8 cellular contexts compared by ENCODE assay signal in genomic region chr11:65553301-65554001, GRCh38. TPM values are rescaled to one million over a fixed set of nuclear protein-coding genes. Genes with fewer than 3 reads are reported as not detected.
A peak's percentile ranks its signal among the peaks of the same experiment; 100 is the strongest.
DNase-seq lines count a peak whose midpoint lies in the region; ATAC-seq and TF ChIP-seq lines count a peak whose summit lies in the region.

No MANE protein-coding gene starts in this region.

- peaks cover 28% of the 10 kb centered on the region for H3K79me2 ChIP-seq in HCT116 (ENCODE audit: insufficient read depth, low read length)

- in situ Hi-C loops in Panc1 (cut with HindIII; ENCODE audit: low pct_unique_long_range_greater_than_20kb, low sequenced_read_pairs): no loop called here

- CTCF ChIA-PET in HCT116 (lab: Charles Lee) (interaction anchor here (3.7 kb wide), 1 partner anchor 12 kb away, joined by 25 read pairs; no protein-coding TSS in a partner anchor), Panc1 (lab: Charles Lee) (interaction anchor here (2.3 kb wide), 1 partner anchor 13 kb away, joined by 22 read pairs; no protein-coding TSS in a partner anchor)
- CTCF ChIA-PET in activated naive CD4-positive, alpha-beta T cell treated with anti-CD3 and anti-CD28 coated beads for 36 hours (lab: Charles Lee): interaction anchor here (0.6 to 1.3 kb wide), 2 partner anchors 8 to 139 kb away, joined by 3 to 4 read pairs; no protein-coding TSS in a partner anchor

- POLR2A ChIA-PET in HCT116 (lab: Charles Lee) (interaction anchor here (0.6 kb wide), 1 partner anchor 58 kb away, joined by 3 read pairs; no protein-coding TSS in a partner anchor), Panc1 (lab: Charles Lee) (interaction anchor here (0.7 kb wide), 1 partner anchor 17 kb away, joined by 9 read pairs; no protein-coding TSS in a partner anchor)

- H3K27me3 ChIP-seq in HCT116 (ENCODE audit: insufficient read depth, low read length): no peaks in the 10 kb centered on the region
- no peaks in the 10 kb centered on the region for H3K27me3 ChIP-seq in Panc1 (ENCODE audit: control insufficient read depth, insufficient read depth, low read length)
- peaks cover 0 to 11% (median 0%) of the 10 kb centered on the region in 7 donors for H3K27me3 ChIP-seq in spleen (replicated peaks in 1 of 7)

- no peak overlapping the region for H3K9ac ChIP-seq in HCT116 (ENCODE audit: low read length)

- no peak for TF ChIP-seq POLR2A in HCT116 (IDR thresholded peaks at IDR 0.05; ENCODE audit: borderline replicate concordance, extremely low read depth, insufficient read depth, insufficient read length)
- no peak for TF ChIP-seq POLR2A in spleen (IDR thresholded peaks at IDR 0.05)

- TF ChIP-seq RAD21 in HCT116 (IDR thresholded peaks at IDR 0.05; ENCODE audit: low read depth): no peak

- no peak for TF ChIP-seq CTCF in HCT116 (IDR thresholded peaks at IDR 0.05 in 2 of 3, conservative IDR thresholded peaks at IDR 0.05 in 1 of 3; ENCODE audit: borderline replicate concordance in 1 of 3, insufficient read depth in 1 of 3, low read depth in 2 of 3, low read length in 2 of 3)
- TF ChIP-seq CTCF in Panc1 (IDR thresholded peaks at IDR 0.05): no peak
- no peak for TF ChIP-seq CTCF in spleen (IDR thresholded peaks at IDR 0.05 in 8 of 11, conservative IDR thresholded peaks at IDR 0.05 in 3 of 11)

- RAD21 ChIA-PET in HCT116 (lab: Charles Lee; ENCODE audit: low non-redundant PET in 1 of 2, low total read pairs in 2 of 2, uncharacterized antibody in 2 of 2, unreplicated experiment in 2 of 2): no interaction called here

- H3K9me3 Mint-ChIP-seq in activated naive CD4-positive, alpha-beta T cell treated with anti-CD3 and anti-CD28 coated beads for 36 hours: no peaks in the 10 kb centered on the region

- H3K27ac ChIP-seq in HCT116 (ENCODE audit: low read depth, low read length): peak overlapping the region; percentile 99; the same call in 1 of the 2 replicates
- peak overlapping the region; percentile 46 for H3K27ac ChIP-seq in Panc1 (ENCODE audit: low read length)
- peak overlapping the region; percentile 13 to 91 (median 32) for H3K27ac ChIP-seq in spleen

- DNase-seq in HCT116 (ENCODE audit: low read depth, low spot score) (no peak), Panc1 (ENCODE audit: low read depth, low spot score) (no peak), spleen (peak; percentile 88), GOT3 (lab: John Stamatoyannopoulos, UW) (no peak), KG1 (lab: John Stamatoyannopoulos, UW) (no peak)
- peak; percentile 86 for DNase-seq in activated naive CD4-positive, alpha-beta T cell treated with anti-CD3 and anti-CD28 coated beads for 36 hours

- H3K4me3 Mint-ChIP-seq in activated naive CD4-positive, alpha-beta T cell treated with anti-CD3 and anti-CD28 coated beads for 36 hours: peak overlapping the region; percentile 49

- H3K9me3 ChIP-seq in HCT116 (ENCODE audit: control insufficient read depth in 1 of 2, insufficient read depth in 1 of 2, low read depth in 1 of 2, low read length in 2 of 2) (no peaks in the 10 kb centered on the region), Panc1 (ENCODE audit: control insufficient read depth, insufficient read depth, low read depth, low read length) (no peaks in the 10 kb centered on the region), spleen (no peaks in the 10 kb centered on the region)

- H3K4me1 Mint-ChIP-seq in activated naive CD4-positive, alpha-beta T cell treated with anti-CD3 and anti-CD28 coated beads for 36 hours (ENCODE audit: low read depth): peaks cover 59% of the 10 kb centered on the region

- no peak overlapping the region for H3K27ac Mint-ChIP-seq in activated naive CD4-positive, alpha-beta T cell treated with anti-CD3 and anti-CD28 coated beads for 36 hours

- no peaks in the 10 kb centered on the region for H3K27me3 Mint-ChIP-seq in activated naive CD4-positive, alpha-beta T cell treated with anti-CD3 and anti-CD28 coated beads for 36 hours (ENCODE audit: low read depth)

- 42 to 67% (median 56%) methylated on average over 20 to 37 of the region's 37 CpGs for WGBS in spleen, 5 donors

- H3K36me3 Mint-ChIP-seq in activated naive CD4-positive, alpha-beta T cell treated with anti-CD3 and anti-CD28 coated beads for 36 hours (ENCODE audit: low read depth): peaks cover 13% of the 10 kb centered on the region

- peaks cover 60 to 76% of the 10 kb centered on the region in 2 experiments for H3K4me1 ChIP-seq in HCT116 (ENCODE audit: control insufficient read depth in 1 of 2, insufficient read depth in 2 of 2, low read length in 2 of 2)
- peaks cover 55% of the 10 kb centered on the region for H3K4me1 ChIP-seq in Panc1 (ENCODE audit: control insufficient read depth, insufficient read depth, low read length)
- H3K4me1 ChIP-seq in spleen: peaks cover 53 to 86% (median 74%) of the 10 kb centered on the region in 6 donors

- no TSS peak for BruUV-seq in HCT116 (replicated peaks; lab: Mats Ljungman, UMichigan)
- no TSS peak for BruUV-seq in Panc1 (replicated peaks; lab: Mats Ljungman, UMichigan)

- intact Hi-C loops in HCT116 (cut with micrococcal nuclease) (no loop called here), Panc1 (cut with micrococcal nuclease; ENCODE audit: unreplicated experiment) (loop anchor here (10.0 kb wide), 1 partner anchor 301 kb away; the partner anchor contains the start of gene CFL1), spleen (cut with DNase I; ENCODE audit: low total_unique reads) (no loop called here)
- intact Hi-C loops in activated naive CD4-positive, alpha-beta T cell treated with anti-CD3 and anti-CD28 coated beads for 36 hours (cut with micrococcal nuclease): no loop called here

- H4K20me1 ChIP-seq in HCT116 (ENCODE audit: insufficient read depth): no peaks in the 10 kb centered on the region

- ATAC-seq in HCT116: no peak
- peak; percentile 15 for ATAC-seq in Panc1
- no peak for ATAC-seq in HG02884 (IDR thresholded peaks at IDR 0.05; ENCODE audit: unreplicated experiment)
- no peak for ATAC-seq in HG02840 (IDR thresholded peaks at IDR 0.05; ENCODE audit: low FRiP score, unreplicated experiment)

- no peak overlapping the region for H3K4me3 ChIP-seq in HCT116 (replicated peaks in 1 of 2; ENCODE audit: low read depth in 1 of 2, low read length in 2 of 2)
- H3K4me3 ChIP-seq in Panc1 (ENCODE audit: low read depth in 2 of 2, low read length in 2 of 2): no peak overlapping the region
- H3K4me3 ChIP-seq in spleen: peak overlapping the region in 3 of 8 donors; percentile 10 to 49 (median 13)

- H3K36me3 ChIP-seq in HCT116 (ENCODE audit: control insufficient read depth in 1 of 2, insufficient read depth in 2 of 2, low read length in 2 of 2) (peaks cover 3 to 12% of the 10 kb centered on the region in 2 experiments; a peak in 3 of 4 replicates), Panc1 (ENCODE audit: control insufficient read depth, insufficient read depth, low read length) (no peaks in the 10 kb centered on the region), spleen (no peaks in the 10 kb centered on the region)

- H3K4me2 ChIP-seq in HCT116 (ENCODE audit: low read length): peak overlapping the region; percentile 78; the same call in 1 of the 2 replicates

- H3K9me2 ChIP-seq in HCT116 (ENCODE audit: insufficient read depth): no peaks in the 10 kb centered on the region

- H2AFZ ChIP-seq in HCT116 (ENCODE audit: low read depth, low read length, poor library complexity, severe bottlenecking): no peak overlapping the region

TF ChIP-seq in HCT116, 20 proteins besides CTCF, POLR2A, EP300 and RAD21 (continues in another document):
- TF ChIP-seq EZH2phosphoT487 (IDR thresholded peaks at IDR 0.05; ENCODE audit: borderline replicate concordance): no peak
- no peak for TF ChIP-seq ZNF274 (IDR thresholded peaks at IDR 0.05; ENCODE audit: low read depth, low read length)
- no peak for TF ChIP-seq EGR1 (IDR thresholded peaks at IDR 0.05; ENCODE audit: low read depth)

RNA-seq across cellular contexts. Expression of gene LTBP3, which starts 4.7 kb away (rescaled TPM):
- 248 TPM for total RNA-seq in HCT116 (2021; ENCODE audit: unreplicated experiment)
- polyA plus RNA-seq in HCT116 (2012): 238 and 328 TPM in 2 replicates
- total RNA-seq in Panc1 (2021; ENCODE audit: unreplicated experiment): 133 TPM
- polyA plus RNA-seq in Panc1 (2012; ENCODE audit: insufficient read length): 275 TPM
- total RNA-seq in activated naive CD4-positive, alpha-beta T cell treated with anti-CD3 and anti-CD28 coated beads for 36 hours: 10 to 100 TPM; 39.7 to 45.7 TPM
- 100 to 1,000 TPM in 2 of 7 donors, 10 to 100 TPM in 5; 81.6 to 137 (median 95.8) TPM for total RNA-seq in spleen
- 10 to 100 TPM; 20.6 to 57.0 (median 27.6) TPM for polyA plus RNA-seq in spleen

RNA-seq across cellular contexts. Expression of gene ZNRD2, which starts 16.8 kb away (rescaled TPM):
- total RNA-seq in HCT116 (2021; ENCODE audit: unreplicated experiment) (66.8 TPM), Panc1 (2021; ENCODE audit: unreplicated experiment) (61.2 TPM), spleen (10 to 100 TPM; 20.9 to 68.8 (median 34.4) TPM)
- polyA plus RNA-seq in HCT116 (2012): 86.9 and 93.0 TPM in 2 replicates
- 138 TPM for polyA plus RNA-seq in Panc1 (2012; ENCODE audit: insufficient read length)
- 10 to 100 TPM; 41.4 to 42.5 TPM for total RNA-seq in activated naive CD4-positive, alpha-beta T cell treated with anti-CD3 and anti-CD28 coated beads for 36 hours
- polyA plus RNA-seq in spleen: 10 to 100 TPM; 32.6 to 49.5 (median 42.5) TPM

RNA-seq across cellular contexts. Expression of gene FAM89B, which starts 18.9 kb away (rescaled TPM):
- 60.0 TPM for total RNA-seq in HCT116 (2021; ENCODE audit: unreplicated experiment)
- polyA plus RNA-seq in HCT116 (2012): 46.1 and 52.9 TPM in 2 replicates
- total RNA-seq in Panc1 (2021; ENCODE audit: unreplicated experiment): 102 TPM
- polyA plus RNA-seq in Panc1 (2012; ENCODE audit: insufficient read length): 151 TPM
- 10 to 100 TPM; 12.4 to 12.8 TPM for total RNA-seq in activated naive CD4-positive, alpha-beta T cell treated with anti-CD3 and anti-CD28 coated beads for 36 hours
- total RNA-seq in spleen: 10 to 100 TPM; 34.5 to 59.0 (median 48.4) TPM
- 10 to 100 TPM; 43.0 to 66.1 (median 50.1) TPM for polyA plus RNA-seq in spleen

RNA-seq across cellular contexts. Expression of gene EHBP1L1, which starts 22.4 kb away (rescaled TPM):
- total RNA-seq in HCT116 (2021; ENCODE audit: unreplicated experiment) (105 TPM), Panc1 (2021; ENCODE audit: unreplicated experiment) (108 TPM), spleen (100 to 1,000 TPM; 151 to 365 (median 242) TPM)
- polyA plus RNA-seq in HCT116 (2012): 88.5 and 90.6 TPM in 2 replicates
- 109 TPM for polyA plus RNA-seq in Panc1 (2012; ENCODE audit: insufficient read length)
- total RNA-seq in activated naive CD4-positive, alpha-beta T cell treated with anti-CD3 and anti-CD28 coated beads for 36 hours: 10 to 100 TPM; 51.9 to 54.6 TPM
- 100 to 1,000 TPM in 2 of 3 donors, 10 to 100 TPM in 1; 44.3 to 174 (median 116) TPM for polyA plus RNA-seq in spleen

RNA-seq across cellular contexts. Expression of gene SCYL1, which starts 28.6 kb away (rescaled TPM):
- total RNA-seq in HCT116 (2021; ENCODE audit: unreplicated experiment): 104 TPM
- polyA plus RNA-seq in HCT116 (2012): 82.4 and 84.4 TPM in 2 replicates
- total RNA-seq in Panc1 (2021; ENCODE audit: unreplicated experiment): 117 TPM
- 172 TPM for polyA plus RNA-seq in Panc1 (2012; ENCODE audit: insufficient read length)
- total RNA-seq in activated naive CD4-positive, alpha-beta T cell treated with anti-CD3 and anti-CD28 coated beads for 36 hours: 10 to 100 TPM; 57.9 to 58.3 TPM
- 100 to 1,000 TPM in 2 of 7 donors, 10 to 100 TPM in 5; 64.7 to 125 (median 77.4) TPM for total RNA-seq in spleen
- 10 to 100 TPM; 52.4 to 70.6 (median 60.7) TPM for polyA plus RNA-seq in spleen

Comparison
In these comparisons a context has a peak if more than half of its experiments do, and no peak if none do; other contexts are left out.
1. DNase-seq: peak in activated naive CD4-positive, alpha-beta T cell treated with anti-CD3 and anti-CD28 coated beads for 36 hours (single experiment) and spleen (single experiment); none in HCT116 (single experiment), Panc1 (single experiment), GOT3 (single experiment) and KG1 (single experiment).
2. H3K27ac ChIP-seq: peak in every context shown above with its lines; median percentile 99 in HCT116; 46 in Panc1; 32 in spleen.